ENCODE assay signal across 8 cellular contexts in genomic region chr1:20430355-20431290, GRCh38. TPM values are rescaled to one million over a fixed set of nuclear protein-coding genes. Genes with fewer than 3 reads are reported as not detected.
DNase-seq lines count a peak whose midpoint lies in the region; ATAC-seq and TF ChIP-seq lines count a peak whose summit lies in the region.

No MANE protein-coding gene starts in this region.

- H3K27ac ChIP-seq in CD4-positive, CD25-positive, alpha-beta regulatory T cell (ENCODE audit: insufficient read depth, low read length, poor library complexity, severe bottlenecking) = no peak overlapping the region
- H3K27ac ChIP-seq in VCaP = peak overlapping the region; percentile 13; the same call in 1 of the 2 replicates

- TF ChIP-seq CTCF in VCaP (conservative IDR thresholded peaks at IDR 0.05) = peak; percentile 78

- H3K27me3 Mint-ChIP-seq in CD4-positive, CD25-positive, alpha-beta regulatory T cell = peaks cover 21% of the 10 kb centered on the region
- peaks cover 72 to 98% of the 10 kb centered on the region in 2 donors for H3K27me3 Mint-ChIP-seq in effector memory CD8-positive, alpha-beta T cell
- peaks cover 16 to 27% of the 10 kb centered on the region in 2 donors for H3K27me3 Mint-ChIP-seq in natural killer cell treated with Interleukin-12 subunit alpha and Interleukin-12 subunit beta and Interleukin-15 and Interleukin-18, amount 100 ng/mL, for 72 hours

- H3K4me1 Mint-ChIP-seq in CD4-positive, CD25-positive, alpha-beta regulatory T cell = peaks cover 0 to 2% (median 0%) of the 10 kb centered on the region in 4 donors
- no peaks in the 10 kb centered on the region for H3K4me1 Mint-ChIP-seq in effector memory CD8-positive, alpha-beta T cell (ENCODE audit: low read depth in 2 of 2)
- H3K4me1 Mint-ChIP-seq in natural killer cell treated with Interleukin-12 subunit alpha and Interleukin-12 subunit beta and Interleukin-15 and Interleukin-18, amount 100 ng/mL, for 72 hours (ENCODE audit: low read depth in 2 of 2) = no peaks in the 10 kb centered on the region

- peaks cover 0 to 3% (median 0%) of the 10 kb centered on the region in 7 donors for H3K9me3 Mint-ChIP-seq in CD4-positive, CD25-positive, alpha-beta regulatory T cell
- no peaks in the 10 kb centered on the region for H3K9me3 Mint-ChIP-seq in effector memory CD8-positive, alpha-beta T cell
- H3K9me3 Mint-ChIP-seq in natural killer cell treated with Interleukin-12 subunit alpha and Interleukin-12 subunit beta and Interleukin-15 and Interleukin-18, amount 100 ng/mL, for 72 hours = no peaks in the 10 kb centered on the region

- no peaks in the 10 kb centered on the region for H3K9me3 ChIP-seq in CD4-positive, CD25-positive, alpha-beta regulatory T cell (ENCODE audit: control insufficient read depth in 2 of 2, low read length in 2 of 2)

- H3K4me1 ChIP-seq in CD4-positive, CD25-positive, alpha-beta regulatory T cell (ENCODE audit: control insufficient read depth, insufficient read depth, low read length, poor library complexity, severe bottlenecking) = no peaks in the 10 kb centered on the region

- no peaks in the 10 kb centered on the region for H3K36me3 Mint-ChIP-seq in CD4-positive, CD25-positive, alpha-beta regulatory T cell
- peaks cover 3% of the 10 kb centered on the region for H3K36me3 Mint-ChIP-seq in effector memory CD8-positive, alpha-beta T cell (ENCODE audit: insufficient read depth)
- no peaks in the 10 kb centered on the region for H3K36me3 Mint-ChIP-seq in natural killer cell treated with Interleukin-12 subunit alpha and Interleukin-12 subunit beta and Interleukin-15 and Interleukin-18, amount 100 ng/mL, for 72 hours

- peak; percentile 1 to 15 (median 3) for DNase-seq in CD4-positive, CD25-positive, alpha-beta regulatory T cell
- DNase-seq in HK-2 (ENCODE audit: unreplicated experiment) (peak; percentile 22), NK-92 (lab: John Stamatoyannopoulos, UW; ENCODE audit: unreplicated experiment) (no peak), SIG-M5 treated with dmso at 0.1 percent for 504 hours (lab: John Stamatoyannopoulos, UW; ENCODE audit: unreplicated experiment) (no peak), NCI-H226 (no peak)
- DNase-seq in effector memory CD8-positive, alpha-beta T cell = peak; percentile 5 to 20 (median 14)
- peak; percentile 67 for DNase-seq in natural killer cell treated with Interleukin-12 subunit alpha and Interleukin-12 subunit beta and Interleukin-15 and Interleukin-18, amount 100 ng/mL, for 72 hours (ENCODE audit: low spot score)

- no peak overlapping the region for H3K27ac Mint-ChIP-seq in CD4-positive, CD25-positive, alpha-beta regulatory T cell
- no peak overlapping the region for H3K27ac Mint-ChIP-seq in effector memory CD8-positive, alpha-beta T cell
- no peak overlapping the region for H3K27ac Mint-ChIP-seq in natural killer cell treated with Interleukin-12 subunit alpha and Interleukin-12 subunit beta and Interleukin-15 and Interleukin-18, amount 100 ng/mL, for 72 hours

- peaks cover 2% of the 10 kb centered on the region for H3K27me3 ChIP-seq in CD4-positive, CD25-positive, alpha-beta regulatory T cell (ENCODE audit: control insufficient read depth, insufficient read depth, low read length)

- H3K4me3 ChIP-seq in CD4-positive, CD25-positive, alpha-beta regulatory T cell (ENCODE audit: low read depth, low read length) = no peak overlapping the region

- ATAC-seq in CD4-positive, CD25-positive, alpha-beta regulatory T cell (ENCODE audit: low read depth in 2 of 2) = no peak
- ATAC-seq in effector memory CD8-positive, alpha-beta T cell (replicated peaks) = no peak
- peak; percentile 32 to 48 for ATAC-seq in natural killer cell treated with Interleukin-12 subunit alpha and Interleukin-12 subunit beta and Interleukin-15 and Interleukin-18, amount 100 ng/mL, for 72 hours

- no peaks in the 10 kb centered on the region for H3K36me3 ChIP-seq in CD4-positive, CD25-positive, alpha-beta regulatory T cell (ENCODE audit: control insufficient read depth, insufficient read depth, low read length)

- no peak overlapping the region for H3K4me3 Mint-ChIP-seq in CD4-positive, CD25-positive, alpha-beta regulatory T cell
- no peak overlapping the region for H3K4me3 Mint-ChIP-seq in effector memory CD8-positive, alpha-beta T cell
- H3K4me3 Mint-ChIP-seq in natural killer cell treated with Interleukin-12 subunit alpha and Interleukin-12 subunit beta and Interleukin-15 and Interleukin-18, amount 100 ng/mL, for 72 hours = no peak overlapping the region

RNA-seq across cellular contexts. Expression of gene CAMK2N1, which starts 55.4 kb away (rescaled TPM):
- total RNA-seq in CD4-positive, CD25-positive, alpha-beta regulatory T cell = 1.7 TPM
- polyA plus RNA-seq in CD4-positive, CD25-positive, alpha-beta regulatory T cell = under 1 TPM; 0.24 to 0.37 (median 0.29) TPM
- 1 to 10 TPM; 1.1 to 2.1 TPM for total RNA-seq in natural killer cell treated with Interleukin-12 subunit alpha and Interleukin-12 subunit beta and Interleukin-15 and Interleukin-18, amount 100 ng/mL, for 72 hours

Comparison
In these comparisons a context has a peak if more than half of its experiments do, and no peak if none do; other contexts are left out.
1. ATAC-seq: peak in natural killer cell treated with Interleukin-12 subunit alpha and Interleukin-12 subunit beta and Interleukin-15 and Interleukin-18, amount 100 ng/mL, for 72 hours (2 of 2); none in CD4-positive, CD25-positive, alpha-beta regulatory T cell (0 of 2) and effector memory CD8-positive, alpha-beta T cell (single experiment).
2. DNase-seq: peak in CD4-positive, CD25-positive, alpha-beta regulatory T cell (3 of 3), HK-2 (single experiment), effector memory CD8-positive, alpha-beta T cell (3 of 3) and natural killer cell treated with Interleukin-12 subunit alpha and Interleukin-12 subunit beta and Interleukin-15 and Interleukin-18, amount 100 ng/mL, for 72 hours (single experiment); none in NK-92 (single experiment), SIG-M5 treated with dmso at 0.1 percent for 504 hours (single experiment) and NCI-H226 (single experiment).